ENCODE assay signal across 28 cellular contexts in the genomic region with DNA sequence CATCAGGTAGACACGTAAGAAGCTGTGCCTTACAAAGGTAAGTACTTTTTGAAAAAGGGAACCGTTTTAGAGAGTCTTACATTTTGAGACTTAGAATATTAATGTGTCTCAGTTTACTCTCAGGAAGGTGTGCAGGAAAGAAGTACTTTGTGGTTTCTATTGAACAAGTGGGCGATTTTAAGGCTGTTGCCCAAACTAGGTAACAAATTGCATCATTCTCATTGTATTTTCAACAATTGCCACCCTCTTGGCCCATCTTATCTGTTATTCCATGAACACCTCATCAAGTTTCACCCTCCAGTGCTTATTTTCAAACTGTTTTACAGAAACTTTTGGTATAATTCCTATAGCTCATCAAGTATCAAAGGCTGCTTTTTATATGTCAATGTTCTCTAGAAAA.
"Had no signal": no experiment of that assay in that cellular context is flagged by ENCODE, and none has a peak within 500 bp of the region (broad histone marks: within the 10 kb centered on the region; RNA-seq: fewer than 3 reads in every experiment).

No MANE protein-coding gene starts in this region.

- H3K36me3 ChIP-seq: ascending aorta, SJCRH30 had no signal

- H3K36me3 Mint-ChIP-seq: activated naive CD4-positive, alpha-beta T cell treated with anti-CD3 and anti-CD28 coated beads, Interleukin-2, amount 50 U/mL, for 24 hours; activated naive CD8-positive, alpha-beta T cell treated with anti-CD3 and anti-CD28 coated beads, Interleukin-2, amount 10 ng/mL, durations not matched to agents 7 days and 5 days had no signal

- H3K27ac ChIP-seq: ascending aorta, coronary artery, PC-9, SJCRH30, SK-N-MC had no signal

- H2AFZ ChIP-seq: PC-9 had no signal

- H3K27ac Mint-ChIP-seq: activated CD4-positive, alpha-beta T cell treated with anti-CD3 and anti-CD28 coated beads, Interleukin-2, amount 10 ng/mL, durations not matched to agents 24 days and 14 days; activated CD8-positive, alpha-beta T cell treated with anti-CD3 and anti-CD28 coated beads for 36 hours; activated naive CD4-positive, alpha-beta T cell treated with anti-CD3 and anti-CD28 coated beads, Interleukin-2, amount 50 U/mL, for 24 hours; activated naive CD8-positive, alpha-beta T cell treated with anti-CD3 and anti-CD28 coated beads, Interleukin-2, amount 10 ng/mL, durations not matched to agents 7 days and 5 days; activated T-cell treated with anti-CD3 and anti-CD28 coated beads, Interleukin-2, amount 50 U/mL, for 72 hours; activated T-helper 17 cell treated with anti-CD3 and anti-CD28 coated beads, Interleukin-2, amount 50 U/mL, for 72 hours had no signal

- H3K27me3 ChIP-seq: ascending aorta, SJCRH30 had no signal

- DNase-seq: activated CD4-positive, alpha-beta T cell treated with anti-CD3 and anti-CD28 coated beads, Interleukin-2, amount 10 ng/mL, durations not matched to agents 24 days and 14 days; activated CD4-positive, alpha-beta T cell treated with anti-CD3 and anti-CD28 coated beads, Interleukin-2, amount 50 U/mL, for 4 hours; activated CD8-positive, alpha-beta T cell treated with anti-CD3 and anti-CD28 coated beads for 36 hours; activated effector memory CD4-positive, alpha-beta T cell treated with anti-CD3 and anti-CD28 coated beads, Interleukin-2, amount 50 U/mL, for 16 hours; activated naive CD4-positive, alpha-beta T cell; activated naive CD8-positive, alpha-beta T cell treated with anti-CD3 and anti-CD28 coated beads, Interleukin-2, amount 10 ng/mL, durations not matched to agents 7 days and 5 days; activated T-cell treated with anti-CD3 and anti-CD28 coated beads, Interleukin-2, amount 50 U/mL, for 1 hour; activated T-cell treated with anti-CD3 and anti-CD28 coated beads, Interleukin-2, amount 50 U/mL, for 72 hours; amygdala; Kasumi-1; MM.1S; MV-4-11; NCI-H1092; NCI-H1436 treated with DMSO at 0.1 percent for 48 hours; NCI-H1694 treated with DMSO at 0.1 percent for 48 hours; NCI-H2029; NCI-H345; NCI-H524 treated with DMSO at 0.1 percent for 48 hours; NK-92 treated with Interleukin-12 subunit alpha and Interleukin-12 subunit beta, amount 100 ng/mL, for 24 hours; PC-9; SHP77; SJCRH30; T1000 had no signal

- H3K4me2 ChIP-seq: PC-9 had no signal

- H3K4me1 ChIP-seq: ascending aorta, SJCRH30 had no signal

- H3K27me3 Mint-ChIP-seq: activated CD8-positive, alpha-beta T cell treated with anti-CD3 and anti-CD28 coated beads for 36 hours had no signal

- H3K4me3 Mint-ChIP-seq: activated CD4-positive, alpha-beta T cell treated with anti-CD3 and anti-CD28 coated beads, Interleukin-2, amount 10 ng/mL, durations not matched to agents 24 days and 14 days; activated CD8-positive, alpha-beta T cell treated with anti-CD3 and anti-CD28 coated beads for 36 hours; activated naive CD4-positive, alpha-beta T cell treated with anti-CD3 and anti-CD28 coated beads, Interleukin-2, amount 50 U/mL, for 24 hours; activated naive CD8-positive, alpha-beta T cell treated with anti-CD3 and anti-CD28 coated beads, Interleukin-2, amount 10 ng/mL, durations not matched to agents 7 days and 5 days; activated T-cell treated with anti-CD3 and anti-CD28 coated beads, Interleukin-2, amount 50 U/mL, for 72 hours; activated T-helper 17 cell treated with anti-CD3 and anti-CD28 coated beads, Interleukin-2, amount 50 U/mL, for 72 hours had no signal

- ATAC-seq: activated CD8-positive, alpha-beta T cell treated with anti-CD3 and anti-CD28 coated beads for 36 hours; activated T-cell treated with anti-CD3 and anti-CD28 coated beads, Interleukin-2, amount 50 U/mL, for 72 hours; activated T-helper 17 cell treated with anti-CD3 and anti-CD28 coated beads, Interleukin-2, amount 50 U/mL, for 72 hours had no signal

- H3K9me3 ChIP-seq: ascending aorta, SJCRH30 had no signal

- H3K4me1 Mint-ChIP-seq: activated CD4-positive, alpha-beta T cell treated with anti-CD3 and anti-CD28 coated beads, Interleukin-2, amount 10 ng/mL, durations not matched to agents 24 days and 14 days; activated naive CD4-positive, alpha-beta T cell treated with anti-CD3 and anti-CD28 coated beads, Interleukin-2, amount 50 U/mL, for 24 hours; activated naive CD8-positive, alpha-beta T cell treated with anti-CD3 and anti-CD28 coated beads, Interleukin-2, amount 10 ng/mL, durations not matched to agents 7 days and 5 days; activated T-helper 17 cell treated with anti-CD3 and anti-CD28 coated beads, Interleukin-2, amount 50 U/mL, for 72 hours had no signal

- H3K4me3 ChIP-seq: ascending aorta, coronary artery, PC-9, SJCRH30, SK-N-MC had no signal

- H3K9me3 Mint-ChIP-seq: activated CD4-positive, alpha-beta T cell treated with anti-CD3 and anti-CD28 coated beads, Interleukin-2, amount 10 ng/mL, durations not matched to agents 24 days and 14 days; activated CD8-positive, alpha-beta T cell treated with anti-CD3 and anti-CD28 coated beads for 36 hours; activated naive CD4-positive, alpha-beta T cell treated with anti-CD3 and anti-CD28 coated beads, Interleukin-2, amount 50 U/mL, for 24 hours; activated naive CD8-positive, alpha-beta T cell treated with anti-CD3 and anti-CD28 coated beads, Interleukin-2, amount 10 ng/mL, durations not matched to agents 7 days and 5 days; activated T-cell treated with anti-CD3 and anti-CD28 coated beads, Interleukin-2, amount 50 U/mL, for 72 hours; activated T-helper 17 cell treated with anti-CD3 and anti-CD28 coated beads, Interleukin-2, amount 50 U/mL, for 72 hours had no signal
